In the genomic region with DNA sequence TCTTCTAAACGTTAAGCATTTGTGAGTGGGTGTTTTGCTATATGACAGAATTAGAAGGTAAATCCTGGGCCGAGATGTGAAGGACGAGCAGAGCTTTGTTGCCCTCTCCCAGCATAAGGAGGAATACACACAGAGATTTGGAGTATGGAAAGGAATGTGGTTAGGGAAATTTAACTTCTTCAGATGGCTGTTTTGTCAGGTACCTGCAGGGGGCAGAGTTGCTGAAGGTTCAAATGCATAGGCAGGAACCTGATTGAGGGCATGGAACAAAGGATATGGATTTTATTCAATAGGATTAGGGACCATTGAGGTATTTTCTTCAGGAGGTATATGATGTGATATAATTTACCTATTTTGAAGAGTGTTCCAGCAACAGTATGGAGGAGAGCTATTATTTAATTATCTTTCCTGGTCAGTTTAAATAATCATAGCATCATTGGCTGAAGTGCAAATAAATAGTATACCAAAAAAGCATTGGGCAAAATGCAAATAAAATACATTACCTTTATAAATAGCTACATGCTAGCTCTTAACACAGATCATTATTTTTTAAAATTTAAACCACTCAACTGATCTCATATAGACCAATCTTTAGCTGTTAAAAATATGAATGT, we compare ENCODE assay signal across 9 cellular contexts.
DNase-seq lines count a peak whose midpoint lies in the region; ATAC-seq, FAIRE-seq and TF ChIP-seq lines count a peak whose summit lies in the region.
"Had no signal": no experiment of that assay in that cellular context is flagged by ENCODE, and none has a peak within 500 bp of the region (broad histone marks: within the 10 kb centered on the region; RNA-seq: fewer than 3 reads in every experiment).

No MANE protein-coding gene starts in this region.

- POLR2A ChIA-PET in A549 (lab: Yijun Ruan, JAX): no interaction called here

- H3K79me1 ChIP-seq in mesendoderm (ENCODE audit: low read length): no peaks in the 10 kb centered on the region

- no peak overlapping the region for H3K9ac ChIP-seq in mesendoderm (ENCODE audit: low read length)

- no peak for TF ChIP-seq POLR2A in A549 (IDR thresholded peaks at IDR 0.05; ENCODE audit: low read length)

- H3K4ac ChIP-seq in mesendoderm (ENCODE audit: low read depth, low read length): no peak overlapping the region

- no peaks in the 10 kb centered on the region for H3K9me3 ChIP-seq in A549

- ATAC-seq in A549 (peak in 1 of 2 experiments; percentile 49; a peak in 3 of 6 replicates), HG03025 (IDR thresholded peaks at IDR 0.05; ENCODE audit: low FRiP score, unreplicated experiment) (peak; percentile 67), GM21786 (IDR thresholded peaks at IDR 0.05; ENCODE audit: unreplicated experiment) (no peak), HG03139 (IDR thresholded peaks at IDR 0.05; ENCODE audit: unreplicated experiment) (no peak)

- DNase-seq in A549 (ENCODE audit: low read depth in 1 of 2, low spot score in 1 of 2) (peak; percentile 0 to 36), GM12864 (ENCODE audit: low read depth) (no peak), NCI-H526 (lab: John Stamatoyannopoulos, UW) (peak; percentile 58 to 73), brain microvascular endothelial cell (no peak), mesendoderm (peak; percentile 86)

- no peak for FAIRE-seq in A549 (lab: Jason Lieb, UNC)

- H4K8ac ChIP-seq in mesendoderm (ENCODE audit: low read depth, low read length): no peak overlapping the region

- H3K27me3 ChIP-seq in brain microvascular endothelial cell (replicated peaks): no peaks in the 10 kb centered on the region
- H3K27me3 ChIP-seq in mesendoderm (ENCODE audit: insufficient read depth, low read length, poor library complexity): no peaks in the 10 kb centered on the region

- H3K36me3 ChIP-seq in brain microvascular endothelial cell (replicated peaks) (no peaks in the 10 kb centered on the region), mesendoderm (ENCODE audit: control insufficient read depth, insufficient read depth, low read length) (no peaks in the 10 kb centered on the region)

- H3K4me2 ChIP-seq in A549 (no peak overlapping the region), mesendoderm (ENCODE audit: low read length) (no peak overlapping the region)

- H3K27ac ChIP-seq in A549: no peak overlapping the region
- no peak overlapping the region for H3K27ac ChIP-seq in brain microvascular endothelial cell
- no peak overlapping the region for H3K27ac ChIP-seq in mesendoderm (ENCODE audit: low read depth, low read length)
- H3K27ac ChIP-seq: epithelial cell of prostate had no signal

- no peak overlapping the region for H3K18ac ChIP-seq in mesendoderm (ENCODE audit: low read length)

- no peak overlapping the region for H2BK5ac ChIP-seq in mesendoderm (ENCODE audit: low read length)

- no peak overlapping the region for H2BK120ac ChIP-seq in mesendoderm (ENCODE audit: low read depth, low read length)

- H4K5ac ChIP-seq in mesendoderm (ENCODE audit: low read length): no peak overlapping the region

- no peaks in the 10 kb centered on the region for H3K79me2 ChIP-seq in mesendoderm (ENCODE audit: control insufficient read depth, insufficient read depth, low read length)

- H2AK5ac ChIP-seq in mesendoderm (ENCODE audit: low read length): no peak overlapping the region

- TF ChIP-seq RAD21 in A549 (conservative IDR thresholded peaks at IDR 0.05 in 1 of 2, IDR thresholded peaks at IDR 0.05 in 1 of 2): 0 out of 5 replicates have a peak, but pooled peaks of 1 of the 2 experiments have one; percentile 10

- CTCF ChIA-PET in A549 (lab: Yijun Ruan, JAX): interaction anchor here (0.6 to 2.0 kb wide), 3 partner anchors 14 to 290 kb away, joined by 3 to 7 read pairs (median 3); no protein-coding TSS in a partner anchor

- no peak overlapping the region for H3K23ac ChIP-seq in mesendoderm (ENCODE audit: low read length)

- H3K4me3 ChIP-seq in A549: no peak overlapping the region
- H3K4me3 ChIP-seq in GM12864 (ENCODE audit: low read depth, low read length): no peak overlapping the region
- no peak overlapping the region for H3K4me3 ChIP-seq in brain microvascular endothelial cell (ENCODE audit: low read depth, low read length)
- no peak overlapping the region for H3K4me3 ChIP-seq in mesendoderm (ENCODE audit: low read length)

- H2BK15ac ChIP-seq in mesendoderm (replicated peaks; ENCODE audit: low read depth): no peak overlapping the region

- in situ Hi-C loops in brain microvascular endothelial cell (cut with HindIII; ENCODE audit: low pct_ligation_motif_present, low sequenced_read_pairs): no loop called here

- H3K56ac ChIP-seq in mesendoderm (ENCODE audit: low read length): no peak overlapping the region

- no peak for TF ChIP-seq EP300 in A549 (IDR thresholded peaks at IDR 0.05)

- WGBS in A549 (ENCODE audit: missing lambda C conversion rate): 2% methylated on average over 3 of the region's 3 CpGs
- no CpG with 5 or more reads among the region's 3 CpGs for WGBS in mesendoderm (ENCODE audit: extremely low coverage, insufficient coverage, low lambda C conversion rate)

- H3K4me1 ChIP-seq in A549 (no peaks in the 10 kb centered on the region), mesendoderm (ENCODE audit: control insufficient read depth, low read depth, low read length) (no peaks in the 10 kb centered on the region)

- no peak for TF ChIP-seq CTCF in A549 (IDR thresholded peaks at IDR 0.05)
- peak; percentile 65 for TF ChIP-seq CTCF in GM12864 (IDR thresholded peaks at IDR 0.05; ENCODE audit: low read depth, low read length, missing control alignments)
- peak; percentile 82 for TF ChIP-seq CTCF in brain microvascular endothelial cell (IDR thresholded peaks at IDR 0.05; ENCODE audit: low read depth, low read length, missing control alignments)

TF ChIP-seq in A549, 52 proteins besides CTCF, POLR2A, EP300 and RAD21:
- TF ChIP-seq JUNB (IDR thresholded peaks at IDR 0.05) (no peak), ELK1 (IDR thresholded peaks at IDR 0.05; ENCODE audit: low read depth, low read length) (no peak), RCOR1 (IDR thresholded peaks at IDR 0.05; ENCODE audit: low read depth, low read length) (no peak)
- TF ChIP-seq, protein P1, sequence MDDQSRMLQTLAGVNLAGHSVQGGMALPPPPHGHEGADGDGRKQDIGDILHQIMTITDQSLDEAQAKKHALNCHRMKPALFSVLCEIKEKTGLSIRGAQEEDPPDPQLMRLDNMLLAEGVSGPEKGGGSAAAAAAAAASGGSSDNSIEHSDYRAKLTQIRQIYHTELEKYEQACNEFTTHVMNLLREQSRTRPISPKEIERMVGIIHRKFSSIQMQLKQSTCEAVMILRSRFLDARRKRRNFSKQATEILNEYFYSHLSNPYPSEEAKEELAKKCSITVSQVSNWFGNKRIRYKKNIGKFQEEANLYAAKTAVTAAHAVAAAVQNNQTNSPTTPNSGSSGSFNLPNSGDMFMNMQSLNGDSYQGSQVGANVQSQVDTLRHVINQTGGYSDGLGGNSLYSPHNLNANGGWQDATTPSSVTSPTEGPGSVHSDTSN (IDR thresholded peaks at IDR 0.05): no peak
TF ChIP-seq in A549: peak in this region for 0.

Comparison
In these comparisons a context has a peak if more than half of its experiments do, and no peak if none do; other contexts are left out.
1. DNase-seq: peak in A549 (2 of 2), NCI-H526 (2 of 2) and mesendoderm (single experiment); none in GM12864 (single experiment) and brain microvascular endothelial cell (single experiment).